In genomic region chr19:56393119-56394012, GRCh38 we compare ENCODE assay signal across 8 cellular contexts. TPM values are rescaled to one million over a fixed set of nuclear protein-coding genes. Genes with fewer than 3 reads are reported as not detected.
DNase-seq lines count a peak whose midpoint lies in the region; ATAC-seq and TF ChIP-seq lines count a peak whose summit lies in the region.

ZNF582 (minus strand) TSS chr19:56393534; CDS start chr19:56391752, 1,782 bp downstream.

- H3K79me2 ChIP-seq in neural progenitor cell (ENCODE audit: low read depth): no peaks in the 10 kb centered on the region

- peaks cover 62% of the 10 kb centered on the region for H3K36me3 Mint-ChIP-seq in neural progenitor cell

- H4K20me1 ChIP-seq in neural progenitor cell (ENCODE audit: low read depth): no peaks in the 10 kb centered on the region

- H3K9ac ChIP-seq in HUES48 (ENCODE audit: low read depth, low read length) (peak within 1 kb of the TSS; percentile 98), neural progenitor cell (peak within 1 kb of the TSS; percentile 86), stomach smooth muscle (ENCODE audit: low read length in 2 of 2) (peak within 1 kb of the TSS; percentile 80 to 94)

- ATAC-seq in GM21360 (IDR thresholded peaks at IDR 0.05; ENCODE audit: unreplicated experiment): peak; percentile 93

- H3K4me1 Mint-ChIP-seq in neural progenitor cell: peaks cover 2% of the 10 kb centered on the region

- TF ChIP-seq CTCF in Peyer's patch (IDR thresholded peaks at IDR 0.05): peak; percentile 37 to 56 (median 48)
- TF ChIP-seq CTCF in neural progenitor cell (IDR thresholded peaks at IDR 0.05): peak; percentile 84

- TF ChIP-seq POLR2A in Peyer's patch (IDR thresholded peaks at IDR 0.05): no peak

- DNase-seq in COR-L47 (lab: John Stamatoyannopoulos, UW): peak; percentile 96
- peak; percentile 89 to 97 (median 95) for DNase-seq in Peyer's patch
- DNase-seq in activated gamma-delta T cell treated with Interleukin-2 at 50 U/mL for 16 hours: peak; percentile 89
- DNase-seq in foreskin melanocyte: peak; percentile 92
- peak; percentile 98 for DNase-seq in neural progenitor cell (ENCODE audit: low spot score)

- H2AFZ ChIP-seq in neural progenitor cell (replicated peaks): peak within 1 kb of the TSS; percentile 95

- no peaks in the 10 kb centered on the region for H3K27me3 ChIP-seq in HUES48 (ENCODE audit: control insufficient read depth, insufficient read depth, low read length)
- no peaks in the 10 kb centered on the region for H3K27me3 ChIP-seq in Peyer's patch
- H3K27me3 ChIP-seq in neural progenitor cell: no peaks in the 10 kb centered on the region
- H3K27me3 ChIP-seq in stomach smooth muscle (ENCODE audit: control insufficient read depth in 1 of 2, insufficient read depth in 2 of 2, low read length in 2 of 2): no peaks in the 10 kb centered on the region

- peak within 1 kb of the TSS; percentile 69 for H3K4me2 ChIP-seq in neural progenitor cell

- H3F3A ChIP-seq in neural progenitor cell (ENCODE audit: low read depth): no peaks in the 10 kb centered on the region

- H3K9me3 Mint-ChIP-seq in neural progenitor cell: peaks cover 70% of the 10 kb centered on the region

- peaks cover 10% of the 10 kb centered on the region for H3K27me3 Mint-ChIP-seq in neural progenitor cell (ENCODE audit: insufficient read depth, low read depth)

- peaks cover 28% of the 10 kb centered on the region for H3K9me3 ChIP-seq in HUES48 (ENCODE audit: control insufficient read depth, insufficient read depth, low read length)
- peaks cover 0 to 15% (median 2%) of the 10 kb centered on the region in 4 donors for H3K9me3 ChIP-seq in Peyer's patch
- no peaks in the 10 kb centered on the region for H3K9me3 ChIP-seq in neural progenitor cell (ENCODE audit: low read depth)
- no peaks in the 10 kb centered on the region for H3K9me3 ChIP-seq in stomach smooth muscle (ENCODE audit: control insufficient read depth in 2 of 2, low read length in 2 of 2)

- H3K27ac ChIP-seq in HUES48 (ENCODE audit: low read depth, low read length): peak within 1 kb of the TSS; percentile 92
- peak within 1 kb of the TSS; percentile 86 to 93 (median 90) for H3K27ac ChIP-seq in Peyer's patch
- peak within 1 kb of the TSS; percentile 23 for H3K27ac ChIP-seq in neural progenitor cell
- peak within 1 kb of the TSS; percentile 90 for H3K27ac ChIP-seq in stomach smooth muscle (ENCODE audit: low read length)

- H3K4me1 ChIP-seq in HUES48 (ENCODE audit: control insufficient read depth, insufficient read depth, low read length): no peaks in the 10 kb centered on the region
- H3K4me1 ChIP-seq in Peyer's patch: no peaks in the 10 kb centered on the region
- H3K4me1 ChIP-seq in neural progenitor cell: no peaks in the 10 kb centered on the region
- H3K4me1 ChIP-seq in stomach smooth muscle (ENCODE audit: control insufficient read depth, insufficient read depth, low read length): peaks cover 3% of the 10 kb centered on the region

- H3K36me3 ChIP-seq in HUES48 (ENCODE audit: control insufficient read depth, insufficient read depth, low read length) (peaks cover 11% of the 10 kb centered on the region; the same call in 1 of the 2 replicates), Peyer's patch (peaks cover 0 to 22% (median 0%) of the 10 kb centered on the region in 3 donors), neural progenitor cell (no peaks in the 10 kb centered on the region), stomach smooth muscle (ENCODE audit: control insufficient read depth in 2 of 2, insufficient read depth in 2 of 2, low read length in 2 of 2) (peaks cover 10 to 23% of the 10 kb centered on the region in 2 donors)

- peak within 1 kb of the TSS; percentile 98 for H3K27ac Mint-ChIP-seq in neural progenitor cell

- H3K4me3 Mint-ChIP-seq in neural progenitor cell: peak within 1 kb of the TSS; percentile 85

- H3K4me3 ChIP-seq in HUES48 (ENCODE audit: low read depth, low read length): peak within 1 kb of the TSS; percentile 84
- H3K4me3 ChIP-seq in Peyer's patch: peak within 1 kb of the TSS; percentile 61 to 76 (median 62)
- H3K4me3 ChIP-seq in neural progenitor cell: peak within 1 kb of the TSS; percentile 64
- H3K4me3 ChIP-seq in stomach smooth muscle (ENCODE audit: low read length in 2 of 2): peak within 1 kb of the TSS; percentile 93 to 99

RNA-seq across cellular contexts. Expression of gene ZNF582, which starts in this region (rescaled TPM):
- total RNA-seq in Peyer's patch (10 to 100 TPM in 1 of 4 donors, 1 to 10 TPM in 3; 1.9 to 10.7 (median 3.0) TPM), neural progenitor cell (ENCODE audit: low replicate concordance) (2.5 and 4.0 TPM in 2 replicates)

Comparison
In these comparisons a context has a peak if more than half of its experiments do, and no peak if none do; other contexts are left out.
1. Peak in every context shown above with its lines: DNase-seq, ATAC-seq, H3K4me3 ChIP-seq and H3K27ac ChIP-seq.
2. H3K27ac ChIP-seq: peak in every context shown above with its lines; median percentile 92 in HUES48; 90 in stomach smooth muscle; 90 in Peyer's patch; 23 in neural progenitor cell.